Comparison of ENCODE assay signal across 8 cellular contexts in genomic region chr19:15379083-15379995, GRCh38. TPM values are rescaled to one million over a fixed set of nuclear protein-coding genes. Genes with fewer than 3 reads are reported as not detected.
A peak's percentile ranks its signal among the peaks of the same experiment; 100 is the strongest.
DNase-seq lines count a peak whose midpoint lies in the region; ATAC-seq and TF ChIP-seq lines count a peak whose summit lies in the region.

TSS of gene AKAP8 (minus strand) at chr19:15379787. CDS start at chr19:15379731, 56 bp downstream.

- no peaks in the 10 kb centered on the region for H3K27me3 Mint-ChIP-seq in activated CD4-positive, alpha-beta T cell treated with anti-CD3 and anti-CD28 coated beads for 36 hours
- H3K27me3 Mint-ChIP-seq in chondrocyte (ENCODE audit: low read depth): no peaks in the 10 kb centered on the region

- peak within 1 kb of the TSS; percentile 100 for H3K27ac Mint-ChIP-seq in activated CD4-positive, alpha-beta T cell treated with anti-CD3 and anti-CD28 coated beads for 36 hours
- H3K27ac Mint-ChIP-seq in chondrocyte (ENCODE audit: unreplicated experiment): peak within 1 kb of the TSS; percentile 97

- no peaks in the 10 kb centered on the region for H3K9me3 ChIP-seq in BE2C

- DNase-seq in BE2C (peak; percentile 98), GM19240 (ENCODE audit: insufficient read length, low spot score) (peak; percentile 95), NCI-H524 (lab: John Stamatoyannopoulos, UW) (peak; percentile 97 to 99), chondrocyte (ENCODE audit: low spot score) (peak; percentile 99), kidney epithelial cell (ENCODE audit: low read depth) (peak; percentile 87)
- DNase-seq in activated CD4-positive, alpha-beta T cell treated with anti-CD3 and anti-CD28 coated beads for 36 hours: peak; percentile 99
- peak; percentile 98 for DNase-seq in stimulated activated CD4-positive, alpha-beta T cell treated with anti-CD3 and anti-CD28 coated beads, Interleukin-15, amount 100 ng/mL, for 24 hours

- ATAC-seq in HG03457 (IDR thresholded peaks at IDR 0.05; ENCODE audit: unreplicated experiment): peak; percentile 58
- peak; percentile 91 for ATAC-seq in activated CD4-positive, alpha-beta T cell treated with anti-CD3 and anti-CD28 coated beads for 36 hours

- H3K4me1 Mint-ChIP-seq in activated CD4-positive, alpha-beta T cell treated with anti-CD3 and anti-CD28 coated beads for 36 hours: peaks cover 37% of the 10 kb centered on the region
- peaks cover 41% of the 10 kb centered on the region for H3K4me1 Mint-ChIP-seq in chondrocyte (ENCODE audit: low read depth)

- no peaks in the 10 kb centered on the region; the same call in none of the 2 replicates for H3K36me3 ChIP-seq in BE2C
- H3K36me3 ChIP-seq in kidney epithelial cell (ENCODE audit: control insufficient read depth, insufficient read depth, low read length): peaks cover 1% of the 10 kb centered on the region

- H3K4me3 ChIP-seq in BE2C (ENCODE audit: low read depth, low read length) (peak within 1 kb of the TSS; percentile 83), kidney epithelial cell (ENCODE audit: low read depth, low read length) (peak within 1 kb of the TSS; percentile 96)

- POLR2A ChIA-PET in activated CD4-positive, alpha-beta T cell treated with anti-CD3 and anti-CD28 coated beads for 36 hours (lab: Charles Lee): interaction anchor here (0.6 to 3.4 kb wide), 12 partner anchors 9 to 176 kb away, joined by 3 to 34 read pairs (median 4); partner anchors contain the start of genes AKAP8L and BRD4

- H3K4me3 Mint-ChIP-seq in activated CD4-positive, alpha-beta T cell treated with anti-CD3 and anti-CD28 coated beads for 36 hours: peak within 1 kb of the TSS; percentile 88
- peak within 1 kb of the TSS; percentile 88 for H3K4me3 Mint-ChIP-seq in chondrocyte (ENCODE audit: unreplicated experiment)

- CTCF ChIA-PET in activated CD4-positive, alpha-beta T cell treated with anti-CD3 and anti-CD28 coated beads for 36 hours (lab: Charles Lee): interaction anchor here (0.6 to 3.6 kb wide), 13 partner anchors 11 to 631 kb away, joined by 3 to 22 read pairs (median 4); partner anchors contain the start of gene AKAP8L

- H3K27me3 ChIP-seq in BE2C (no peaks in the 10 kb centered on the region), kidney epithelial cell (ENCODE audit: control insufficient read depth, insufficient read depth, low read length) (no peaks in the 10 kb centered on the region)

- H3K9me3 Mint-ChIP-seq in activated CD4-positive, alpha-beta T cell treated with anti-CD3 and anti-CD28 coated beads for 36 hours (ENCODE audit: low read depth): no peaks in the 10 kb centered on the region
- H3K9me3 Mint-ChIP-seq in chondrocyte (ENCODE audit: low read depth): no peaks in the 10 kb centered on the region

- intact Hi-C loops in activated CD4-positive, alpha-beta T cell treated with anti-CD3 and anti-CD28 coated beads for 36 hours (cut with DNase I, micrococcal nuclease): loop anchor here (1.0 to 5.0 kb wide), 16 partner anchors 40 to 961 kb away; partner anchors contain the start of genes BRD4 (in 2 of the 2), DDX39A (in 1 of the 2) and RAB8A (in 1 of the 2)

- H3K36me3 Mint-ChIP-seq in activated CD4-positive, alpha-beta T cell treated with anti-CD3 and anti-CD28 coated beads for 36 hours (ENCODE audit: low read depth): peaks cover 7% of the 10 kb centered on the region
- peaks cover 2% of the 10 kb centered on the region for H3K36me3 Mint-ChIP-seq in chondrocyte (ENCODE audit: low read depth)

- no peak for TF ChIP-seq CTCF in BE2C (IDR thresholded peaks at IDR 0.05; ENCODE audit: low read depth, low read length)
- TF ChIP-seq CTCF in chondrocyte (IDR thresholded peaks at IDR 0.05): no peak
- TF ChIP-seq CTCF in kidney epithelial cell (IDR thresholded peaks at IDR 0.05; ENCODE audit: insufficient read depth, low read length, poor library complexity, severe bottlenecking): no peak

- H3K4me1 ChIP-seq in BE2C: no peaks in the 10 kb centered on the region

RNA-seq across cellular contexts. Expression of gene AKAP8, which starts in this region (rescaled TPM):
- 43.6 TPM for polyA plus RNA-seq in BE2C (2012; ENCODE audit: insufficient read depth, insufficient read length, low read depth)
- total RNA-seq in activated CD4-positive, alpha-beta T cell treated with anti-CD3 and anti-CD28 coated beads for 36 hours: 10 to 100 TPM; 47.9 to 54.3 TPM
- total RNA-seq in chondrocyte (21.3 to 23.5 TPM (median 23.0 TPM) in 3 replicates), kidney epithelial cell (19.2 and 31.4 TPM in 2 replicates)

Comparison
In these comparisons a context has a peak if more than half of its experiments do, and no peak if none do; other contexts are left out.
1. Peak in every context shown above with its lines: DNase-seq, ATAC-seq and H3K4me3 ChIP-seq.